22 cellular contexts compared by ENCODE assay signal in genomic region chr10:35508647-35509046, GRCh38.
A peak's percentile ranks its signal among the peaks of the same experiment; 100 is the strongest.
DNase-seq lines count a peak whose midpoint lies in the region; ATAC-seq, FAIRE-seq and TF ChIP-seq lines count a peak whose summit lies in the region.
"Had no signal": no experiment of that assay in that cellular context is flagged by ENCODE, and none has a peak within 500 bp of the region (broad histone marks: within the 10 kb centered on the region; RNA-seq: fewer than 3 reads in every experiment).

No MANE protein-coding gene starts in this region.

- H3K4me1 ChIP-seq in OCI-LY7 (ENCODE audit: insufficient read depth, low read length, poor library complexity, severe bottlenecking) (peaks cover 62% of the 10 kb centered on the region), Karpas-422 (ENCODE audit: low read length) (peaks cover 10% of the 10 kb centered on the region)

- no peaks in the 10 kb centered on the region for H3K27me3 ChIP-seq in Karpas-422 (ENCODE audit: low read length)
- H3K27me3 ChIP-seq: BE2C had no signal

- H2AFZ ChIP-seq in OCI-LY7 (ENCODE audit: low read length) = no peak overlapping the region
- H2AFZ ChIP-seq in Karpas-422 (ENCODE audit: low read length) = no peak overlapping the region

- H3K27ac ChIP-seq in OCI-LY7 (ENCODE audit: low read depth, low read length, poor library complexity, severe bottlenecking) (no peak overlapping the region), Karpas-422 (ENCODE audit: low read length) (no peak overlapping the region)
- H3K27ac ChIP-seq: HL-60 had no signal

- no peaks in the 10 kb centered on the region for H3K36me3 ChIP-seq in OCI-LY7 (ENCODE audit: insufficient read depth, low read length)
- H3K36me3 ChIP-seq in Karpas-422 (ENCODE audit: insufficient read depth, low read length) = no peaks in the 10 kb centered on the region
- H3K36me3 ChIP-seq: BE2C had no signal

- DNase-seq in OCI-LY7 (ENCODE audit: low spot score) = no peak
- DNase-seq in urothelium cell line (ENCODE audit: low spot score) = no peak
- no peak for DNase-seq in mesenteric fat pad (ENCODE audit: low spot score)
- DNase-seq in NCI-H1694 (lab: John Stamatoyannopoulos, UW) = no peak
- DNase-seq in Karpas-422 = no peak
- DNase-seq: ACHN; BE2C; C1 segment of cervical spinal cord; CD4-positive, CD25-positive, alpha-beta regulatory T cell; CD8-positive, alpha-beta memory T cell; COR-L47; DMS 273 treated with DMSO at 0.1 percent for 48 hours; DMS53; DND-41; HCEC 1CT had no signal

- peak overlapping the region; percentile 41 for H3K4me2 ChIP-seq in OCI-LY7 (ENCODE audit: low read length)
- no peak overlapping the region for H3K4me2 ChIP-seq in Karpas-422 (ENCODE audit: low read depth, low read length, poor library complexity, severe bottlenecking)

- H3K4me3 ChIP-seq in OCI-LY7 (ENCODE audit: low read depth, low read length, poor library complexity, severe bottlenecking) (no peak overlapping the region), Karpas-422 (ENCODE audit: low read length) (no peak overlapping the region)

- no TSS peak for BruUV-seq in OCI-LY7 (replicated peaks; lab: Mats Ljungman, UMichigan)

- ATAC-seq in GM18511 (IDR thresholded peaks at IDR 0.05; ENCODE audit: unreplicated experiment) = peak; percentile 48
- ATAC-seq in HG03469 (IDR thresholded peaks at IDR 0.05; ENCODE audit: unreplicated experiment) = peak; percentile 37

- H3K9me3 ChIP-seq in OCI-LY7 (ENCODE audit: low read length) (no peaks in the 10 kb centered on the region), Karpas-422 (ENCODE audit: low read length) (no peaks in the 10 kb centered on the region)
- H3K9me3 ChIP-seq: BE2C had no signal

- intact Hi-C loops in OCI-LY7 (cut with micrococcal nuclease; ENCODE audit: unreplicated experiment) = no loop called here

- H3K9ac ChIP-seq in Karpas-422 (ENCODE audit: low read length) = no peak overlapping the region

- no peak for TF ChIP-seq CTCF in OCI-LY7 (conservative IDR thresholded peaks at IDR 0.05; ENCODE audit: low read length)

- POLR2A ChIA-PET in OCI-LY7 (lab: Charles Lee) = no interaction called here

- CTCF ChIA-PET in OCI-LY7 (lab: Charles Lee; ENCODE audit: unreplicated experiment) = no interaction called here

- H4K20me1 ChIP-seq in OCI-LY7 (ENCODE audit: insufficient read depth, low read length) (no peaks in the 10 kb centered on the region), Karpas-422 (ENCODE audit: insufficient read depth, low read depth, low read length) (peaks cover 30% of the 10 kb centered on the region; the same call in 1 of the 2 replicates)

- 0 out of 2 replicates have a peak, but pooled peaks cover 3% of the 10 kb centered on the region for H3K79me2 ChIP-seq in OCI-LY7 (ENCODE audit: insufficient read depth, low read depth, low read length)
- no peaks in the 10 kb centered on the region for H3K79me2 ChIP-seq in Karpas-422 (ENCODE audit: low read length)

- FAIRE-seq in urothelium cell line (lab: Jason Lieb, UNC) = no peak
- FAIRE-seq: A204.1, G401.6, GM12892, H1 had no signal

- H3K9me2 ChIP-seq in OCI-LY7 (ENCODE audit: insufficient read depth, low read length) = no peaks in the 10 kb centered on the region
- no peaks in the 10 kb centered on the region for H3K9me2 ChIP-seq in Karpas-422 (replicated peaks; ENCODE audit: insufficient read depth, low read length)
